ENCODE assay signal across 1 cellular context in the genomic region with DNA sequence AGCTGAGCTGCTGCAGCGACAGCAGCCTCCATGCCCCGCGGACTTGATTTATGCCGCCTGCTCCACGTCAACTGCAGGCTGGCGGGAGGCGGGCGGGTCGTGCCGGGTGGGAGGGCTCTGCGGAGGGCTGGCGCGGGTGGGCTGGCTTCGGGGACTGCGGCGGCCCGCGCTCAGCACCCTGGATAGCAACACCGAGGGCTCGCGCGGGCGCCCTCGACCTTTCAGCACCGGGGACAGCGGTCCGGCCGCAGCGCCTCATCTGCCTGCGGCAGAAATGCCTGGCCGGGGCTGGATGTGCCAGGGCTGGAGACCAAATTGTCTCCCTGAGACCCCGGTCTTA.
TF ChIP-seq lines count a peak whose summit lies in the region.

No MANE protein-coding gene starts in this region.

TF ChIP-seq in HepG2, 621 proteins besides CTCF, POLR2A, EP300 and RAD21 (continued from another document and continues in another):
- peak; percentile 99 for TF ChIP-seq ZFP36L2 (CRISPR knock-in tag; IDR thresholded peaks at IDR 0.05)
- TF ChIP-seq NPAS2 (CRISPR knock-in tag; IDR thresholded peaks at IDR 0.05; ENCODE audit: borderline replicate concordance) = peak; percentile 89; the same call in 1 of the 2 replicates
- TF ChIP-seq, protein P1, sequence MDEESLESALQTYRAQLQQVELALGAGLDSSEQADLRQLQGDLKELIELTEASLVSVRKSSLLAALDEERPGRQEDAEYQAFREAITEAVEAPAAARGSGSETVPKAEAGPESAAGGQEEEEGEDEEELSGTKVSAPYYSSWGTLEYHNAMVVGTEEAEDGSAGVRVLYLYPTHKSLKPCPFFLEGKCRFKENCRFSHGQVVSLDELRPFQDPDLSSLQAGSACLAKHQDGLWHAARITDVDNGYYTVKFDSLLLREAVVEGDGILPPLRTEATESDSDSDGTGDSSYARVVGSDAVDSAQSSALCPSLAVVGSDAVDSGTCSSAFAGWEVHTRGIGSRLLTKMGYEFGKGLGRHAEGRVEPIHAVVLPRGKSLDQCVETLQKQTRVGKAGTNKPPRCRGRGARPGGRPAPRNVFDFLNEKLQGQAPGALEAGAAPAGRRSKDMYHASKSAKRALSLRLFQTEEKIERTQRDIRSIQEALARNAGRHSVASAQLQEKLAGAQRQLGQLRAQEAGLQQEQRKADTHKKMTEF (CRISPR knock-in tag; IDR thresholded peaks at IDR 0.05) = peak; percentile 97; the same call in 1 of the 2 replicates
- peak; percentile 99; the same call in 1 of the 2 replicates for TF ChIP-seq ZFP41 (CRISPR knock-in tag; IDR thresholded peaks at IDR 0.05; ENCODE audit: borderline replicate concordance)
- peak; percentile 98 for TF ChIP-seq CENPT (CRISPR knock-in tag; IDR thresholded peaks at IDR 0.05; ENCODE audit: low read depth)
- peak; percentile 100 for TF ChIP-seq WIZ (CRISPR knock-in tag; IDR thresholded peaks at IDR 0.05)
- TF ChIP-seq, protein P2, sequence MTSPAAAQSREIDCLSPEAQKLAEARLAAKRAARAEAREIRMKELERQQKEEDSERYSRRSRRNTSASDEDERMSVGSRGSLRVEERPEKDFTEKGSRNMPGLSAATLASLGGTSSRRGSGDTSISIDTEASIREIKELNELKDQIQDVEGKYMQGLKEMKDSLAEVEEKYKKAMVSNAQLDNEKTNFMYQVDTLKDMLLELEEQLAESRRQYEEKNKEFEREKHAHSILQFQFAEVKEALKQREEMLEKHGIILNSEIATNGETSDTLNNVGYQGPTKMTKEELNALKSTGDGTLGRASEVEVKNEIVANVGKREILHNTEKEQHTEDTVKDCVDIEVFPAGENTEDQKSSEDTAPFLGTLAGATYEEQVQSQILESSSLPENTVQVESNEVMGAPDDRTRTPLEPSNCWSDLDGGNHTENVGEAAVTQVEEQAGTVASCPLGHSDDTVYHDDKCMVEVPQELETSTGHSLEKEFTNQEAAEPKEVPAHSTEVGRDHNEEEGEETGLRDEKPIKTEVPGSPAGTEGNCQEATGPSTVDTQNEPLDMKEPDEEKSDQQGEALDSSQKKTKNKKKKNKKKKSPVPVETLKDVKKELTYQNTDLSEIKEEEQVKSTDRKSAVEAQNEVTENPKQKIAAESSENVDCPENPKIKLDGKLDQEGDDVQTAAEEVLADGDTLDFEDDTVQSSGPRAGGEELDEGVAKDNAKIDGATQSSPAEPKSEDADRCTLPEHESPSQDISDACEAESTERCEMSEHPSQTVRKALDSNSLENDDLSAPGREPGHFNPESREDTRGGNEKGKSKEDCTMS (CRISPR knock-in tag; conservative IDR thresholded peaks at IDR 0.05) = peak; percentile 98
- TF ChIP-seq NFKBIZ (CRISPR knock-in tag; IDR thresholded peaks at IDR 0.05) = peak; percentile 98; the same call in 1 of the 2 replicates
- TF ChIP-seq, protein P3, sequence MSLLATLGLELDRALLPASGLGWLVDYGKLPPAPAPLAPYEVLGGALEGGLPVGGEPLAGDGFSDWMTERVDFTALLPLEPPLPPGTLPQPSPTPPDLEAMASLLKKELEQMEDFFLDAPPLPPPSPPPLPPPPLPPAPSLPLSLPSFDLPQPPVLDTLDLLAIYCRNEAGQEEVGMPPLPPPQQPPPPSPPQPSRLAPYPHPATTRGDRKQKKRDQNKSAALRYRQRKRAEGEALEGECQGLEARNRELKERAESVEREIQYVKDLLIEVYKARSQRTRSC (CRISPR knock-in tag; IDR thresholded peaks at IDR 0.05; ENCODE audit: low read depth) = peak; percentile 97
- peak; percentile 99 for TF ChIP-seq ZNF607 (CRISPR knock-in tag; IDR thresholded peaks at IDR 0.05; ENCODE audit: borderline replicate concordance)
- TF ChIP-seq, protein P4, sequence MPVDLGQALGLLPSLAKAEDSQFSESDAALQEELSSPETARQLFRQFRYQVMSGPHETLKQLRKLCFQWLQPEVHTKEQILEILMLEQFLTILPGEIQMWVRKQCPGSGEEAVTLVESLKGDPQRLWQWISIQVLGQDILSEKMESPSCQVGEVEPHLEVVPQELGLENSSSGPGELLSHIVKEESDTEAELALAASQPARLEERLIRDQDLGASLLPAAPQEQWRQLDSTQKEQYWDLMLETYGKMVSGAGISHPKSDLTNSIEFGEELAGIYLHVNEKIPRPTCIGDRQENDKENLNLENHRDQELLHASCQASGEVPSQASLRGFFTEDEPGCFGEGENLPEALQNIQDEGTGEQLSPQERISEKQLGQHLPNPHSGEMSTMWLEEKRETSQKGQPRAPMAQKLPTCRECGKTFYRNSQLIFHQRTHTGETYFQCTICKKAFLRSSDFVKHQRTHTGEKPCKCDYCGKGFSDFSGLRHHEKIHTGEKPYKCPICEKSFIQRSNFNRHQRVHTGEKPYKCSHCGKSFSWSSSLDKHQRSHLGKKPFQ (CRISPR knock-in tag; IDR thresholded peaks at IDR 0.05; ENCODE audit: insufficient replicate concordance) = peak; percentile 95
- TF ChIP-seq NCOR1 (IDR thresholded peaks at IDR 0.05; ENCODE audit: borderline replicate concordance, low read length) = no peak
- TF ChIP-seq KLF12 (CRISPR knock-in tag; IDR thresholded peaks at IDR 0.05; ENCODE audit: borderline replicate concordance) = peak; percentile 99
- TF ChIP-seq, protein P5, sequence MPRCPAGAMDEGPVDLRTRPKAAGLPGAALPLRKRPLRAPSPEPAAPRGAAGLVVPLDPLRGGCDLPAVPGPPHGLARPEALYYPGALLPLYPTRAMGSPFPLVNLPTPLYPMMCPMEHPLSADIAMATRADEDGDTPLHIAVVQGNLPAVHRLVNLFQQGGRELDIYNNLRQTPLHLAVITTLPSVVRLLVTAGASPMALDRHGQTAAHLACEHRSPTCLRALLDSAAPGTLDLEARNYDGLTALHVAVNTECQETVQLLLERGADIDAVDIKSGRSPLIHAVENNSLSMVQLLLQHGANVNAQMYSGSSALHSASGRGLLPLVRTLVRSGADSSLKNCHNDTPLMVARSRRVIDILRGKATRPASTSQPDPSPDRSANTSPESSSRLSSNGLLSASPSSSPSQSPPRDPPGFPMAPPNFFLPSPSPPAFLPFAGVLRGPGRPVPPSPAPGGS (CRISPR knock-in tag; IDR thresholded peaks at IDR 0.05) = peak; percentile 99
- TF ChIP-seq NFIC (IDR thresholded peaks at IDR 0.05; ENCODE audit: low read length) = no peak
- TF ChIP-seq ZNF572 (CRISPR knock-in tag; IDR thresholded peaks at IDR 0.05) = no peak
- peak; percentile 100 for TF ChIP-seq NKX3-1 (CRISPR knock-in tag; IDR thresholded peaks at IDR 0.05)
- TF ChIP-seq ZFYVE20 (CRISPR knock-in tag; IDR thresholded peaks at IDR 0.05; ENCODE audit: borderline replicate concordance, low read depth) = peak; percentile 99
- TF ChIP-seq CC2D1A (CRISPR knock-in tag; IDR thresholded peaks at IDR 0.05) = peak; percentile 95; the same call in 1 of the 2 replicates
- TF ChIP-seq, protein P6, sequence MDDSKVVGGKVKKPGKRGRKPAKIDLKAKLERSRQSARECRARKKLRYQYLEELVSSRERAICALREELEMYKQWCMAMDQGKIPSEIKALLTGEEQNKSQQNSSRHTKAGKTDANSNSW (CRISPR knock-in tag; IDR thresholded peaks at IDR 0.05; ENCODE audit: borderline replicate concordance) = peak; percentile 98
- no peak for TF ChIP-seq GATA4 (IDR thresholded peaks at IDR 0.05; ENCODE audit: borderline replicate concordance, low read depth)
- TF ChIP-seq, protein P7, sequence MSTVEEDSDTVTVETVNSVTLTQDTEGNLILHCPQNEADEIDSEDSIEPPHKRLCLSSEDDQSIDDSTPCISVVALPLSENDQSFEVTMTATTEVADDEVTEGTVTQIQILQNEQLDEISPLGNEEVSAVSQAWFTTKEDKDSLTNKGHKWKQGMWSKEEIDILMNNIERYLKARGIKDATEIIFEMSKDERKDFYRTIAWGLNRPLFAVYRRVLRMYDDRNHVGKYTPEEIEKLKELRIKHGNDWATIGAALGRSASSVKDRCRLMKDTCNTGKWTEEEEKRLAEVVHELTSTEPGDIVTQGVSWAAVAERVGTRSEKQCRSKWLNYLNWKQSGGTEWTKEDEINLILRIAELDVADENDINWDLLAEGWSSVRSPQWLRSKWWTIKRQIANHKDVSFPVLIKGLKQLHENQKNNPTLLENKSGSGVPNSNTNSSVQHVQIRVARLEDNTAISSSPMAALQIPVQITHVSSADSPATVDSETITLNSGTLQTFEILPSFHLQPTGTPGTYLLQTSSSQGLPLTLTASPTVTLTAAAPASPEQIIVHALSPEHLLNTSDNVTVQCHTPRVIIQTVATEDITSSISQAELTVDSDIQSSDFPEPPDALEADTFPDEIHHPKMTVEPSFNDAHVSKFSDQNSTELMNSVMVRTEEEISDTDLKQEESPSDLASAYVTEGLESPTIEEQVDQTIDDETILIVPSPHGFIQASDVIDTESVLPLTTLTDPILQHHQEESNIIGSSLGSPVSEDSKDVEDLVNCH (CRISPR knock-in tag; IDR thresholded peaks at IDR 0.05) = 0 out of 2 replicates have a peak, but pooled peaks have one; percentile 49
- no peak for TF ChIP-seq TCF12 (IDR thresholded peaks at IDR 0.05)
- TF ChIP-seq TCF12 (CRISPR knock-in tag; IDR thresholded peaks at IDR 0.05) = peak; percentile 88; the same call in 1 of the 2 replicates
- TF ChIP-seq SP5 (CRISPR knock-in tag; IDR thresholded peaks at IDR 0.05; ENCODE audit: borderline replicate concordance, low read depth) = peak; percentile 62
- TF ChIP-seq TOPORS (CRISPR knock-in tag; IDR thresholded peaks at IDR 0.05) = peak; percentile 98
- TF ChIP-seq, protein P8, sequence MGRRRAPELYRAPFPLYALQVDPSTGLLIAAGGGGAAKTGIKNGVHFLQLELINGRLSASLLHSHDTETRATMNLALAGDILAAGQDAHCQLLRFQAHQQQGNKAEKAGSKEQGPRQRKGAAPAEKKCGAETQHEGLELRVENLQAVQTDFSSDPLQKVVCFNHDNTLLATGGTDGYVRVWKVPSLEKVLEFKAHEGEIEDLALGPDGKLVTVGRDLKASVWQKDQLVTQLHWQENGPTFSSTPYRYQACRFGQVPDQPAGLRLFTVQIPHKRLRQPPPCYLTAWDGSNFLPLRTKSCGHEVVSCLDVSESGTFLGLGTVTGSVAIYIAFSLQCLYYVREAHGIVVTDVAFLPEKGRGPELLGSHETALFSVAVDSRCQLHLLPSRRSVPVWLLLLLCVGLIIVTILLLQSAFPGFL (CRISPR knock-in tag; IDR thresholded peaks at IDR 0.05) = peak; percentile 98; the same call in 1 of the 2 replicates
- peak; percentile 98 for TF ChIP-seq ZNF564 (CRISPR knock-in tag; IDR thresholded peaks at IDR 0.05)
- TF ChIP-seq NRL (CRISPR knock-in tag; IDR thresholded peaks at IDR 0.05; ENCODE audit: borderline replicate concordance) = no peak; the same call in 1 of the 2 replicates
- peak; percentile 97 for TF ChIP-seq REL (CRISPR knock-in tag; conservative IDR thresholded peaks at IDR 0.05)
- peak; percentile 99 for TF ChIP-seq ZNF772 (CRISPR knock-in tag; IDR thresholded peaks at IDR 0.05)
- peak; percentile 80 for TF ChIP-seq KMT2A (CRISPR knock-in tag; IDR thresholded peaks at IDR 0.05)
- TF ChIP-seq JUN (CRISPR knock-in tag; IDR thresholded peaks at IDR 0.05) = peak; percentile 65; the same call in 1 of the 2 replicates
- peak; percentile 98 for TF ChIP-seq ZNF33B (CRISPR knock-in tag; IDR thresholded peaks at IDR 0.05)
- TF ChIP-seq, protein P9, sequence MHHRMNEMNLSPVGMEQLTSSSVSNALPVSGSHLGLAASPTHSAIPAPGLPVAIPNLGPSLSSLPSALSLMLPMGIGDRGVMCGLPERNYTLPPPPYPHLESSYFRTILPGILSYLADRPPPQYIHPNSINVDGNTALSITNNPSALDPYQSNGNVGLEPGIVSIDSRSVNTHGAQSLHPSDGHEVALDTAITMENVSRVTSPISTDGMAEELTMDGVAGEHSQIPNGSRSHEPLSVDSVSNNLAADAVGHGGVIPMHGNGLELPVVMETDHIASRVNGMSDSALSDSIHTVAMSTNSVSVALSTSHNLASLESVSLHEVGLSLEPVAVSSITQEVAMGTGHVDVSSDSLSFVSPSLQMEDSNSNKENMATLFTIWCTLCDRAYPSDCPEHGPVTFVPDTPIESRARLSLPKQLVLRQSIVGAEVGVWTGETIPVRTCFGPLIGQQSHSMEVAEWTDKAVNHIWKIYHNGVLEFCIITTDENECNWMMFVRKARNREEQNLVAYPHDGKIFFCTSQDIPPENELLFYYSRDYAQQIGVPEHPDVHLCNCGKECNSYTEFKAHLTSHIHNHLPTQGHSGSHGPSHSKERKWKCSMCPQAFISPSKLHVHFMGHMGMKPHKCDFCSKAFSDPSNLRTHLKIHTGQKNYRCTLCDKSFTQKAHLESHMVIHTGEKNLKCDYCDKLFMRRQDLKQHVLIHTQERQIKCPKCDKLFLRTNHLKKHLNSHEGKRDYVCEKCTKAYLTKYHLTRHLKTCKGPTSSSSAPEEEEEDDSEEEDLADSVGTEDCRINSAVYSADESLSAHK (CRISPR knock-in tag; IDR thresholded peaks at IDR 0.05; ENCODE audit: borderline replicate concordance) = peak; percentile 97
- TF ChIP-seq, protein P10, sequence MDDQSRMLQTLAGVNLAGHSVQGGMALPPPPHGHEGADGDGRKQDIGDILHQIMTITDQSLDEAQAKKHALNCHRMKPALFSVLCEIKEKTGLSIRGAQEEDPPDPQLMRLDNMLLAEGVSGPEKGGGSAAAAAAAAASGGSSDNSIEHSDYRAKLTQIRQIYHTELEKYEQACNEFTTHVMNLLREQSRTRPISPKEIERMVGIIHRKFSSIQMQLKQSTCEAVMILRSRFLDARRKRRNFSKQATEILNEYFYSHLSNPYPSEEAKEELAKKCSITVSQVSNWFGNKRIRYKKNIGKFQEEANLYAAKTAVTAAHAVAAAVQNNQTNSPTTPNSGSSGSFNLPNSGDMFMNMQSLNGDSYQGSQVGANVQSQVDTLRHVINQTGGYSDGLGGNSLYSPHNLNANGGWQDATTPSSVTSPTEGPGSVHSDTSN (CRISPR knock-in tag; IDR thresholded peaks at IDR 0.05; ENCODE audit: borderline replicate concordance) = peak; percentile 99
- TF ChIP-seq KLF15 (CRISPR knock-in tag; IDR thresholded peaks at IDR 0.05; ENCODE audit: borderline replicate concordance) = peak; percentile 99
- TF ChIP-seq MED8 (CRISPR knock-in tag; IDR thresholded peaks at IDR 0.05; ENCODE audit: insufficient replicate concordance) = peak; percentile 45
- TF ChIP-seq RBAK (CRISPR knock-in tag; IDR thresholded peaks at IDR 0.05) = peak; percentile 84
- TF ChIP-seq NFRKB (IDR thresholded peaks at IDR 0.05) = no peak
- peak; percentile 88; the same call in 1 of the 2 replicates for TF ChIP-seq ZNF10 (CRISPR knock-in tag; IDR thresholded peaks at IDR 0.05; ENCODE audit: borderline replicate concordance, low read depth)
- TF ChIP-seq, protein P11, sequence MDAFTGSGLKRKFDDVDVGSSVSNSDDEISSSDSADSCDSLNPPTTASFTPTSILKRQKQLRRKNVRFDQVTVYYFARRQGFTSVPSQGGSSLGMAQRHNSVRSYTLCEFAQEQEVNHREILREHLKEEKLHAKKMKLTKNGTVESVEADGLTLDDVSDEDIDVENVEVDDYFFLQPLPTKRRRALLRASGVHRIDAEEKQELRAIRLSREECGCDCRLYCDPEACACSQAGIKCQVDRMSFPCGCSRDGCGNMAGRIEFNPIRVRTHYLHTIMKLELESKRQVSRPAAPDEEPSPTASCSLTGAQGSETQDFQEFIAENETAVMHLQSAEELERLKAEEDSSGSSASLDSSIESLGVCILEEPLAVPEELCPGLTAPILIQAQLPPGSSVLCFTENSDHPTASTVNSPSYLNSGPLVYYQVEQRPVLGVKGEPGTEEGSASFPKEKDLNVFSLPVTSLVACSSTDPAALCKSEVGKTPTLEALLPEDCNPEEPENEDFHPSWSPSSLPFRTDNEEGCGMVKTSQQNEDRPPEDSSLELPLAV (CRISPR knock-in tag; conservative IDR thresholded peaks at IDR 0.05; ENCODE audit: low read depth) = peak; percentile 97
- peak; percentile 82; the same call in 1 of the 2 replicates for TF ChIP-seq CBX5 (CRISPR knock-in tag; IDR thresholded peaks at IDR 0.05; ENCODE audit: borderline replicate concordance)
- peak; percentile 73; the same call in 1 of the 2 replicates for TF ChIP-seq ZNF761 (CRISPR knock-in tag; conservative IDR thresholded peaks at IDR 0.05)
- peak; percentile 100 for TF ChIP-seq BRCA1 (CRISPR knock-in tag; IDR thresholded peaks at IDR 0.05)
- no peak for TF ChIP-seq CBX2 (IDR thresholded peaks at IDR 0.05; ENCODE audit: low read depth, low read length)
- no peak for TF ChIP-seq CBX2 (CRISPR knock-in tag; IDR thresholded peaks at IDR 0.05; ENCODE audit: low read depth)
- 0 out of 2 replicates have a peak, but pooled peaks have one; percentile 85 for TF ChIP-seq REXO4 (CRISPR knock-in tag; IDR thresholded peaks at IDR 0.05; ENCODE audit: borderline replicate concordance)
